ENCODE assay signal across 19 cellular contexts in the genomic region with DNA sequence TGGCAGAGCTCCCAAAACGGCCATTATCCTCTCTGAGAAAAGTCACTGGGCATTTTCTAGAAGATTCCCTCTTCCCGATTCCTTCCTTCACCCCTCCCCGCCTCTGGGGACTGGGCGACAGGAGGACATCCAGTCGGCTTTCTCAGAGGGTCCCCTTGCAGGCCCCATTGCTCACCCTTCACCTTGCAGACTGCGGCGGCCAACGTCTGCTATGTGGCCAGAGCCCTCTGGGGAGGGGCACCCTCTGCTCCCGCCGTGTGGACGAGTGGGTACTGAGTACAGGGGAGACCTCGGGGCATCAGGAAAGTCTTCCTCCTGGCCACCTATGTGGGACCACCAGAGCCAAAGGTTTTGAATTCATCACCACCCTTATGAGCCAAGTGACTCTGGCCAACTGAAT.
"Had no signal": no experiment of that assay in that cellular context is flagged by ENCODE, and none has a peak within 500 bp of the region (broad histone marks: within the 10 kb centered on the region; RNA-seq: fewer than 3 reads in every experiment).

No MANE protein-coding gene starts in this region.

- DNase-seq: activated CD4-positive, alpha-beta T cell treated with anti-CD3 and anti-CD28 coated beads, Interleukin-2, amount 10 ng/mL, durations not matched to agents 24 days and 14 days; activated CD4-positive, CD25-positive, alpha-beta regulatory T cell; activated CD8-positive, alpha-beta memory T cell treated with anti-CD3 and anti-CD28 coated beads, Interleukin-2, amount 50 U/mL, for 48 hours; activated gamma-delta T cell; activated T-cell treated with anti-CD3 and anti-CD28 coated beads, Interleukin-2, amount 50 U/mL, for 72 hours; dermis blood vessel endothelial cell; endodermal cell; gastrocnemius medialis; islet precursor cell; stimulated activated CD4-positive, alpha-beta T cell treated with anti-CD3 and anti-CD28 coated beads, Interleukin-2, amount 100 ng/mL, for 48 hours had no signal

- H3K36me3 ChIP-seq: gastrocnemius medialis, left lung, pancreas, SJSA1 had no signal

- H3K9me3 Mint-ChIP-seq: activated CD4-positive, alpha-beta T cell treated with anti-CD3 and anti-CD28 coated beads, Interleukin-2, amount 10 ng/mL, durations not matched to agents 24 days and 14 days; activated T-cell treated with anti-CD3 and anti-CD28 coated beads, Interleukin-2, amount 50 U/mL, for 72 hours; brain; endodermal cell; neural crest cell; stimulated activated memory B cell treated with anti-CD40 and anti-IgM and Interleukin-4, amounts not matched to agents 10 μg/mL and 1 μg/mL and 100 μg/mL, for 72 hours; T-helper 2 cell treated with Interferon-gamma antibody and Interleukin-4, amounts not matched to agents 5 μg/mL and 100 μg/mL, for 36 hours; type B pancreatic cell had no signal

- H3K27me3 Mint-ChIP-seq: activated CD4-positive, alpha-beta T cell treated with anti-CD3 and anti-CD28 coated beads, Interleukin-2, amount 10 ng/mL, durations not matched to agents 24 days and 14 days; activated naive CD8-positive, alpha-beta T cell; type B pancreatic cell had no signal

- H3K27ac Mint-ChIP-seq: activated CD4-positive, alpha-beta T cell treated with anti-CD3 and anti-CD28 coated beads, Interleukin-2, amount 10 ng/mL, durations not matched to agents 24 days and 14 days; activated naive CD8-positive, alpha-beta T cell; activated T-cell treated with anti-CD3 and anti-CD28 coated beads, Interleukin-2, amount 50 U/mL, for 72 hours; endodermal cell; stimulated activated memory B cell treated with anti-CD40 and anti-IgM and Interleukin-4, amounts not matched to agents 10 μg/mL and 1 μg/mL and 100 μg/mL, for 72 hours; T-helper 2 cell treated with Interferon-gamma antibody and Interleukin-4, amounts not matched to agents 5 μg/mL and 100 μg/mL, for 36 hours; type B pancreatic cell had no signal

- H3K27me3 ChIP-seq: gastrocnemius medialis, left lung, pancreas, SJSA1 had no signal

- ATAC-seq: activated T-cell treated with anti-CD3 and anti-CD28 coated beads, Interleukin-2, amount 50 U/mL, for 72 hours; gastrocnemius medialis; left lung; pancreas; stimulated activated memory B cell treated with anti-CD40 and anti-IgM and Interleukin-4, amounts not matched to agents 10 μg/mL and 1 μg/mL and 100 μg/mL, for 72 hours had no signal

- H3K36me3 Mint-ChIP-seq: activated naive CD8-positive, alpha-beta T cell; brain; stimulated activated memory B cell treated with anti-CD40 and anti-IgM and Interleukin-4, amounts not matched to agents 10 μg/mL and 1 μg/mL and 100 μg/mL, for 72 hours; type B pancreatic cell had no signal

- H3K4me1 ChIP-seq: gastrocnemius medialis, pancreas had no signal

- H3K9me3 ChIP-seq: gastrocnemius medialis, left lung, pancreas, SJSA1 had no signal

- H3K4me3 Mint-ChIP-seq: activated CD4-positive, alpha-beta T cell treated with anti-CD3 and anti-CD28 coated beads, Interleukin-2, amount 10 ng/mL, durations not matched to agents 24 days and 14 days; activated naive CD8-positive, alpha-beta T cell; activated T-cell treated with anti-CD3 and anti-CD28 coated beads, Interleukin-2, amount 50 U/mL, for 72 hours; brain; endodermal cell; neural crest cell; stimulated activated memory B cell treated with anti-CD40 and anti-IgM and Interleukin-4, amounts not matched to agents 10 μg/mL and 1 μg/mL and 100 μg/mL, for 72 hours; T-helper 2 cell treated with Interferon-gamma antibody and Interleukin-4, amounts not matched to agents 5 μg/mL and 100 μg/mL, for 36 hours; type B pancreatic cell had no signal

- H3K4me3 ChIP-seq: gastrocnemius medialis, left lung, pancreas, SJSA1 had no signal

- H3K27ac ChIP-seq: gastrocnemius medialis, SJSA1 had no signal

- H3K4me1 Mint-ChIP-seq: activated CD4-positive, alpha-beta T cell treated with anti-CD3 and anti-CD28 coated beads, Interleukin-2, amount 10 ng/mL, durations not matched to agents 24 days and 14 days; endodermal cell; stimulated activated memory B cell treated with anti-CD40 and anti-IgM and Interleukin-4, amounts not matched to agents 10 μg/mL and 1 μg/mL and 100 μg/mL, for 72 hours had no signal
